12 cellular contexts compared by ENCODE assay signal in genomic region chr10:50512214-50512595, GRCh38.
DNase-seq lines count a peak whose midpoint lies in the region; ATAC-seq lines count a peak whose summit lies in the region.
"Had no signal": no experiment of that assay in that cellular context is flagged by ENCODE, and none has a peak within 500 bp of the region (broad histone marks: within the 10 kb centered on the region; RNA-seq: fewer than 3 reads in every experiment).

No MANE protein-coding gene starts in this region.

- intact Hi-C loops in activated T-helper 2 cell treated with anti-CD3 and anti-CD28 coated beads, Interferon-gamma antibody, Interleukin-2, Interleukin-4, amounts not matched to agents 10 μg/mL and 5 μg/mL and 100 μg/mL, durations not matched to agents 14 hours and 24 hours and 36 hours (cut with micrococcal nuclease) = loop anchor here (1.0 to 5.0 kb wide), 4 partner anchors 15 to 1335 kb away; no protein-coding TSS in a partner anchor

- H3K4me3 Mint-ChIP-seq in activated T-helper 2 cell treated with anti-CD3 and anti-CD28 coated beads, Interferon-gamma antibody, Interleukin-2, Interleukin-4, amounts not matched to agents 10 μg/mL and 5 μg/mL and 100 μg/mL, durations not matched to agents 14 hours and 24 hours and 36 hours (ENCODE audit: low read depth) = peak overlapping the region; percentile 7
- H3K4me3 Mint-ChIP-seq: GM23338 had no signal

- no peaks in the 10 kb centered on the region for H3K36me3 Mint-ChIP-seq in activated T-helper 2 cell treated with anti-CD3 and anti-CD28 coated beads, Interferon-gamma antibody, Interleukin-2, Interleukin-4, amounts not matched to agents 10 μg/mL and 5 μg/mL and 100 μg/mL, durations not matched to agents 14 hours and 24 hours and 36 hours (ENCODE audit: low read depth)

- peak overlapping the region; percentile 76 for H3K27ac Mint-ChIP-seq in activated T-helper 2 cell treated with anti-CD3 and anti-CD28 coated beads, Interferon-gamma antibody, Interleukin-2, Interleukin-4, amounts not matched to agents 10 μg/mL and 5 μg/mL and 100 μg/mL, durations not matched to agents 14 hours and 24 hours and 36 hours
- H3K27ac Mint-ChIP-seq: GM23338 had no signal

- peaks cover 6% of the 10 kb centered on the region for H3K27me3 Mint-ChIP-seq in activated T-helper 2 cell treated with anti-CD3 and anti-CD28 coated beads, Interferon-gamma antibody, Interleukin-2, Interleukin-4, amounts not matched to agents 10 μg/mL and 5 μg/mL and 100 μg/mL, durations not matched to agents 14 hours and 24 hours and 36 hours (ENCODE audit: low read depth)

- peak; percentile 16 for ATAC-seq in HG02938 (IDR thresholded peaks at IDR 0.05; ENCODE audit: unreplicated experiment)
- ATAC-seq: GM23338, upper lobe of right lung had no signal

- peaks cover 63% of the 10 kb centered on the region for H3K4me1 Mint-ChIP-seq in activated T-helper 2 cell treated with anti-CD3 and anti-CD28 coated beads, Interferon-gamma antibody, Interleukin-2, Interleukin-4, amounts not matched to agents 10 μg/mL and 5 μg/mL and 100 μg/mL, durations not matched to agents 14 hours and 24 hours and 36 hours (ENCODE audit: low read depth)

- H3K9me3 Mint-ChIP-seq in activated T-helper 2 cell treated with anti-CD3 and anti-CD28 coated beads, Interferon-gamma antibody, Interleukin-2, Interleukin-4, amounts not matched to agents 10 μg/mL and 5 μg/mL and 100 μg/mL, durations not matched to agents 14 hours and 24 hours and 36 hours = no peaks in the 10 kb centered on the region
- H3K9me3 Mint-ChIP-seq: GM23338 had no signal

- peak; percentile 9 for DNase-seq in DMS79 treated with DMSO at 0.1 percent for 48 hours (lab: John Stamatoyannopoulos, UW)
- DNase-seq in DMS79 (lab: John Stamatoyannopoulos, UW) = no peak
- DNase-seq in activated T-helper 2 cell treated with anti-CD3 and anti-CD28 coated beads, Interferon-gamma antibody, Interleukin-2, Interleukin-4, amounts not matched to agents 10 μg/mL and 5 μg/mL and 100 μg/mL, durations not matched to agents 14 hours and 24 hours and 36 hours (ENCODE audit: low spot score) = no peak
- peak; percentile 68 for DNase-seq in myocyte (ENCODE audit: low read depth)
- no peak for DNase-seq in inferior parietal cortex (ENCODE audit: extremely low spot score)
- DNase-seq in NAMALWA (ENCODE audit: low spot score) = no peak
- DNase-seq in AG20443 (ENCODE audit: low spot score) = no peak
- DNase-seq: NCI-H1417; NK-92 treated with Interleukin-12 subunit alpha and Interleukin-12 subunit beta, amount 100 ng/mL, for 24 hours; upper lobe of right lung had no signal

Comparison
In these comparisons a context has a peak if more than half of its experiments do, and no peak if none do; other contexts are left out.
1. DNase-seq: peak in DMS79 treated with DMSO at 0.1 percent for 48 hours (single experiment) and myocyte (single experiment); none in DMS79 (single experiment), activated T-helper 2 cell treated with anti-CD3 and anti-CD28 coated beads, Interferon-gamma antibody, Interleukin-2, Interleukin-4, amounts not matched to agents 10 μg/mL and 5 μg/mL and 100 μg/mL, durations not matched to agents 14 hours and 24 hours and 36 hours (single experiment), inferior parietal cortex (single experiment), NAMALWA (single experiment) and AG20443 (single experiment).